ENCODE assay signal across 26 cellular contexts in genomic region chr1:87863317-87863716, GRCh38.
"Had no signal": no experiment of that assay in that cellular context is flagged by ENCODE, and none has a peak within 500 bp of the region (broad histone marks: within the 10 kb centered on the region; RNA-seq: fewer than 3 reads in every experiment).

No MANE protein-coding gene starts in this region.

- H3K4me3 ChIP-seq: MG63, Peyer's patch had no signal

- H3K4me3 Mint-ChIP-seq: activated CD4-positive, alpha-beta memory T cell treated with anti-CD3 and anti-CD28 coated beads for 36 hours; activated naive CD4-positive, alpha-beta T cell treated with anti-CD3 and anti-CD28 coated beads for 36 hours; activated naive CD8-positive, alpha-beta T cell; activated T-helper 17 cell treated with anti-CD3 and anti-CD28 coated beads, Interleukin-2, amount 50 U/mL, for 72 hours; T-helper 1 cell treated with Interleukin-12 subunit alpha and Interleukin-12 subunit beta and Interleukin-4 antibody, amounts not matched to agents 30 μg/mL and 1 μg/mL, for 36 hours had no signal

- H3K27me3 Mint-ChIP-seq: activated CD4-positive, alpha-beta memory T cell treated with anti-CD3 and anti-CD28 coated beads for 36 hours; activated naive CD8-positive, alpha-beta T cell had no signal

- DNase-seq: activated CD4-positive, alpha-beta memory T cell treated with anti-CD3 and anti-CD28 coated beads for 36 hours; activated CD4-positive, alpha-beta T cell treated with anti-CD3 and anti-CD28 coated beads for 48 hours; activated CD4-positive, CD25-positive, alpha-beta regulatory T cell treated with anti-CD3 and anti-CD28 coated beads, Interleukin-2, amount 50 U/mL, for 72 hours; activated CD8-positive, alpha-beta memory T cell treated with anti-CD3 and anti-CD28 coated beads for 24 hours; activated gamma-delta T cell; activated naive CD4-positive, alpha-beta T cell treated with anti-CD3 and anti-CD28 coated beads for 36 hours; activated T-cell treated with anti-CD3 and anti-CD28 coated beads for 4 hours; activated T-cell treated with anti-CD3 and anti-CD28 coated beads, Interleukin-2, amount 50 U/mL, for 48 hours; cerebellar nuclear complex; MG63; MV-4-11; NCI-H1092 treated with DMSO at 0.1 percent for 48 hours; NCI-H1417 treated with DMSO at 0.1 percent for 48 hours; NCI-H1694; NCI-H2029; NCI-H2107; NCI-H2171 treated with DMSO at 0.1 percent for 48 hours; NCI-H226; NCI-H526; NCI-H82; NK-92 treated with Interleukin-12 subunit alpha and Interleukin-12 subunit beta, amount 100 ng/mL, for 24 hours; Peyer's patch; SHP77 treated with DMSO at 0.1 percent for 48 hours had no signal

- ATAC-seq: activated T-helper 17 cell treated with anti-CD3 and anti-CD28 coated beads, Interleukin-2, amount 50 U/mL, for 72 hours had no signal

- H3K27me3 ChIP-seq: MG63, Peyer's patch had no signal

- H3K36me3 ChIP-seq: MG63, Peyer's patch had no signal

- H3K27ac ChIP-seq: Peyer's patch had no signal

- H3K4me1 ChIP-seq: Peyer's patch had no signal

- H3K27ac Mint-ChIP-seq: activated CD4-positive, alpha-beta memory T cell treated with anti-CD3 and anti-CD28 coated beads for 36 hours; activated naive CD4-positive, alpha-beta T cell treated with anti-CD3 and anti-CD28 coated beads for 36 hours; activated naive CD8-positive, alpha-beta T cell; activated T-helper 17 cell treated with anti-CD3 and anti-CD28 coated beads, Interleukin-2, amount 50 U/mL, for 72 hours; T-helper 1 cell treated with Interleukin-12 subunit alpha and Interleukin-12 subunit beta and Interleukin-4 antibody, amounts not matched to agents 30 μg/mL and 1 μg/mL, for 36 hours had no signal

- H3K9me3 ChIP-seq: Peyer's patch had no signal

- H3K36me3 Mint-ChIP-seq: activated CD4-positive, alpha-beta memory T cell treated with anti-CD3 and anti-CD28 coated beads for 36 hours had no signal
